Comparison of ENCODE assay signal across 23 cellular contexts in the genomic region with DNA sequence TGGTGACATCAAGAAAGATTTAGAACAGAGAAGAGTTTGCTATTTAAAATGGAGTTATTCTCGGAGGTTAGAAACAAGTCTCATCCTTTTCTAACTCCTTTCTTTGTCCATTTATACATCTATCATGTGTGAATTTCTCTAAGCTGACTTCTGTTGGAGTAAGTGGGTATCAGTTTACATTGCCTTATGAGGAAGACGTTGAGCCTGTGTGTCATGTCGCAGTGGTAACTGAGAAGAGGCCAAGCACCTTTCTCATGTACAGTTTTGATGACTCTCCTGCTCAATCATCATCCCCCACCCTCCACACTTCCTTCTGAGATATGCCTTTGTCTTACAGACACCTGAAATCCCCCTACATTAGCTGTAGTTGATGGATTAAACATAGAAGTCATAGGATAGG.
"Had no signal": no experiment of that assay in that cellular context is flagged by ENCODE, and none has a peak within 500 bp of the region (broad histone marks: within the 10 kb centered on the region; RNA-seq: fewer than 3 reads in every experiment).

No MANE protein-coding gene starts in this region.

- H3K36me3 Mint-ChIP-seq: activated naive CD4-positive, alpha-beta T cell treated with anti-CD3 and anti-CD28 coated beads, Interleukin-2, amount 10 ng/mL, durations not matched to agents 7 days and 5 days; natural killer cell treated with Interleukin-12 subunit alpha and Interleukin-12 subunit beta and Interleukin-15 and Interleukin-18, amount 100 ng/mL, for 72 hours; stimulated activated effector memory CD8-positive, alpha-beta T cell treated with anti-CD3 and anti-CD28 coated beads, Interleukin-12 subunit alpha, Interleukin-12 subunit beta, amount 100 ng/mL, for 72 hours; type B pancreatic cell had no signal

- H3K4me1 Mint-ChIP-seq: activated CD4-positive, alpha-beta T cell treated with anti-CD3 and anti-CD28 coated beads, Interleukin-2, amount 10 ng/mL, durations not matched to agents 7 days and 5 days; activated naive CD4-positive, alpha-beta T cell treated with anti-CD3 and anti-CD28 coated beads, Interleukin-2, amount 10 ng/mL, durations not matched to agents 7 days and 5 days; stimulated activated effector memory CD8-positive, alpha-beta T cell treated with anti-CD3 and anti-CD28 coated beads, Interleukin-12 subunit alpha, Interleukin-12 subunit beta, amount 100 ng/mL, for 72 hours had no signal

- DNase-seq: activated CD4-positive, alpha-beta T cell treated with anti-CD3 and anti-CD28 coated beads, Interleukin-2, amount 10 ng/mL, durations not matched to agents 7 days and 5 days; activated CD4-positive, CD25-positive, alpha-beta regulatory T cell; activated CD8-positive, alpha-beta T cell treated with anti-CD3 and anti-CD28 coated beads, Interleukin-2, amount 10 ng/mL, durations not matched to agents 7 days and 5 days; activated effector memory CD4-positive, alpha-beta T cell treated with Interleukin-2 at 50 U/mL for 16 hours; activated naive CD4-positive, alpha-beta T cell treated with anti-CD3 and anti-CD28 coated beads, Interleukin-2, amount 10 ng/mL, durations not matched to agents 7 days and 5 days; activated T-cell treated with anti-CD3 and anti-CD28 coated beads, Interleukin-2, amount 50 U/mL, for 4 hours; aorta; cerebellar nuclear complex; effector CD8-positive, alpha-beta T cell; pancreas; right lobe of liver; stimulated activated CD4-positive, alpha-beta T cell treated with anti-CD3 and anti-CD28 coated beads, Interleukin-4, amount 100 ng/mL, for 24 hours; T-helper 9 cell; testis had no signal

- H3K27me3 Mint-ChIP-seq: activated CD4-positive, alpha-beta T cell treated with anti-CD3 and anti-CD28 coated beads, Interleukin-2, amount 10 ng/mL, durations not matched to agents 7 days and 5 days; activated naive CD4-positive, alpha-beta T cell treated with anti-CD3 and anti-CD28 coated beads, Interleukin-2, amount 10 ng/mL, durations not matched to agents 7 days and 5 days; dendritic cell treated with granulocyte-macrophage colony-stimulating factor and Interleukin-4, amounts not matched to agents 40 ng/mL and 50 ng/mL, for 4 days; natural killer cell treated with Interleukin-12 subunit alpha and Interleukin-12 subunit beta and Interleukin-15 and Interleukin-18, amount 100 ng/mL, for 72 hours; type B pancreatic cell had no signal

- H3K27me3 ChIP-seq: esophagus muscularis mucosa, neutrophil, pancreas, right lobe of liver, testis had no signal

- H3K27ac Mint-ChIP-seq: activated CD4-positive, alpha-beta T cell treated with anti-CD3 and anti-CD28 coated beads, Interleukin-2, amount 10 ng/mL, durations not matched to agents 7 days and 5 days; activated CD8-positive, alpha-beta T cell treated with anti-CD3 and anti-CD28 coated beads, Interleukin-2, amount 10 ng/mL, durations not matched to agents 7 days and 5 days; activated naive CD4-positive, alpha-beta T cell treated with anti-CD3 and anti-CD28 coated beads, Interleukin-2, amount 10 ng/mL, durations not matched to agents 7 days and 5 days; dendritic cell treated with granulocyte-macrophage colony-stimulating factor and Interleukin-4, amounts not matched to agents 40 ng/mL and 50 ng/mL, for 4 days; natural killer cell treated with Interleukin-12 subunit alpha and Interleukin-12 subunit beta and Interleukin-15 and Interleukin-18, amount 100 ng/mL, for 72 hours; stimulated activated effector memory CD8-positive, alpha-beta T cell treated with anti-CD3 and anti-CD28 coated beads, Interleukin-12 subunit alpha, Interleukin-12 subunit beta, amount 100 ng/mL, for 72 hours; type B pancreatic cell had no signal

- H3K4me2 ChIP-seq: smooth muscle cell had no signal

- H3K9me3 ChIP-seq: esophagus muscularis mucosa, neutrophil, pancreas, right lobe of liver, testis had no signal

- ATAC-seq: activated CD8-positive, alpha-beta T cell treated with anti-CD3 and anti-CD28 coated beads, Interleukin-2, amount 10 ng/mL, durations not matched to agents 7 days and 5 days; activated T-cell treated with anti-CD3 and anti-CD28 coated beads, Interleukin-2, amount 50 U/mL, for 4 hours; left lobe of liver; natural killer cell treated with Interleukin-12 subunit alpha and Interleukin-12 subunit beta and Interleukin-15 and Interleukin-18, amount 100 ng/mL, for 72 hours; pancreas; right lobe of liver; stimulated activated effector memory CD8-positive, alpha-beta T cell treated with anti-CD3 and anti-CD28 coated beads, Interleukin-12 subunit alpha, Interleukin-12 subunit beta, amount 100 ng/mL, for 72 hours had no signal

- H3K4me3 Mint-ChIP-seq: activated CD4-positive, alpha-beta T cell treated with anti-CD3 and anti-CD28 coated beads, Interleukin-2, amount 10 ng/mL, durations not matched to agents 7 days and 5 days; activated CD8-positive, alpha-beta T cell treated with anti-CD3 and anti-CD28 coated beads, Interleukin-2, amount 10 ng/mL, durations not matched to agents 7 days and 5 days; activated naive CD4-positive, alpha-beta T cell treated with anti-CD3 and anti-CD28 coated beads, Interleukin-2, amount 10 ng/mL, durations not matched to agents 7 days and 5 days; activated T-cell treated with anti-CD3 and anti-CD28 coated beads, Interleukin-2, amount 50 U/mL, for 4 hours; dendritic cell treated with granulocyte-macrophage colony-stimulating factor and Interleukin-4, amounts not matched to agents 40 ng/mL and 50 ng/mL, for 4 days; natural killer cell treated with Interleukin-12 subunit alpha and Interleukin-12 subunit beta and Interleukin-15 and Interleukin-18, amount 100 ng/mL, for 72 hours; stimulated activated effector memory CD8-positive, alpha-beta T cell treated with anti-CD3 and anti-CD28 coated beads, Interleukin-12 subunit alpha, Interleukin-12 subunit beta, amount 100 ng/mL, for 72 hours; type B pancreatic cell had no signal

- H3K36me3 ChIP-seq: esophagus muscularis mucosa, neutrophil, pancreas, right lobe of liver had no signal

- H3K27ac ChIP-seq: esophagus muscularis mucosa, neutrophil, pancreas, right lobe of liver, testis had no signal

- H3K4me1 ChIP-seq: esophagus muscularis mucosa, right lobe of liver, testis had no signal

- H3K9me3 Mint-ChIP-seq: activated CD4-positive, alpha-beta T cell treated with anti-CD3 and anti-CD28 coated beads, Interleukin-2, amount 10 ng/mL, durations not matched to agents 7 days and 5 days; dendritic cell treated with granulocyte-macrophage colony-stimulating factor and Interleukin-4, amounts not matched to agents 40 ng/mL and 50 ng/mL, for 4 days; type B pancreatic cell had no signal

- H3K4me3 ChIP-seq: esophagus muscularis mucosa, lung, pancreas, right lobe of liver, smooth muscle cell, testis had no signal
